Comparison of ENCODE assay signal across 9 cellular contexts in genomic region chr3:169774186-169774585, GRCh38. TPM values are rescaled to one million over a fixed set of nuclear protein-coding genes. Genes with fewer than 3 reads are reported as not detected.
A peak's percentile ranks its signal among the peaks of the same experiment; 100 is the strongest.
DNase-seq lines count a peak whose midpoint lies in the region; ATAC-seq, FAIRE-seq and TF ChIP-seq lines count a peak whose summit lies in the region.
"Had no signal": no experiment of that assay in that cellular context is flagged by ENCODE, and none has a peak within 500 bp of the region (broad histone marks: within the 10 kb centered on the region; RNA-seq: fewer than 3 reads in every experiment).

No MANE protein-coding gene starts in this region.

- H3K4me3 ChIP-seq in skin epidermis, result peak overlapping the region; percentile 60 to 90 (median 80)

- H3K4me1 ChIP-seq in foreskin keratinocyte, result peaks cover 17% of the 10 kb centered on the region

- DNase-seq in H54 (ENCODE audit: insufficient read length, low spot score), result no peak
- no peak for DNase-seq in foreskin keratinocyte
- DNase-seq in NCI-H1436 treated with DMSO at 0.1 percent for 48 hours (lab: John Stamatoyannopoulos, UW), result no peak
- DNase-seq in activated CD4-positive, alpha-beta T cell treated with anti-CD3 and anti-CD28 coated beads, Interleukin-2, amount 50 U/mL, for 1 hour, result no peak
- DNase-seq in DMS79 treated with DMSO at 0.1 percent for 48 hours (lab: John Stamatoyannopoulos, UW), result no peak
- DNase-seq in activated gamma-delta T cell (lab: John Stamatoyannopoulos, UW), result no peak

- FAIRE-seq in H54 (lab: Jason Lieb, UNC), result peak; percentile 43

- H3K27ac ChIP-seq in VCaP (peak overlapping the region; percentile 93), foreskin keratinocyte (peak overlapping the region; percentile 95), skin epidermis (peak overlapping the region in 11 of 21 experiments; percentile 11 to 100 (median 97))

- no peak for ATAC-seq in foreskin keratinocyte

- TF ChIP-seq POLR2A in H54 (IDR thresholded peaks at IDR 0.05; ENCODE audit: low read depth, low read length), result no peak

- no peaks in the 10 kb centered on the region for H3K27me3 ChIP-seq in foreskin keratinocyte

- TF ChIP-seq CTCF in VCaP (conservative IDR thresholded peaks at IDR 0.05) (no peak), foreskin keratinocyte (conservative IDR thresholded peaks at IDR 0.05) (no peak)

RNA-seq across cellular contexts. Expression of gene MYNN, which starts 1.0 kb away (rescaled TPM):
- total RNA-seq in foreskin keratinocyte, result 15.1 and 15.9 TPM in 2 replicates
- polyA plus RNA-seq in foreskin keratinocyte, result 5.9 and 7.0 TPM in 2 replicates

RNA-seq across cellular contexts. Expression of gene ACTRT3, which starts 4.8 kb away (rescaled TPM):
- total RNA-seq in foreskin keratinocyte, result 3.5 and 4.4 TPM in 2 replicates
- polyA plus RNA-seq in foreskin keratinocyte, result 2.2 and 2.5 TPM in 2 replicates

RNA-seq across cellular contexts. Expression of gene TERC, which starts 9.3 kb away (rescaled TPM):
- 60.4 and 78.7 TPM in 2 replicates for total RNA-seq in foreskin keratinocyte
- not detected in 2 replicates for polyA plus RNA-seq in foreskin keratinocyte

RNA-seq across cellular contexts. Expression of gene LRRIQ4, which starts 38.5 kb away (rescaled TPM):
- 0.04 TPM in 1 of 2 replicates, not detected in the other for total RNA-seq in foreskin keratinocyte
- not detected in 2 replicates for polyA plus RNA-seq in foreskin keratinocyte
- total RNA-seq: pulmonary artery endothelial cell had no signal

RNA-seq across cellular contexts. Expression of gene LRRC34, which starts 38.5 kb away (rescaled TPM):
- 1.7 and 2.6 TPM in 2 replicates for total RNA-seq in foreskin keratinocyte
- 1.4 and 1.7 TPM in 2 replicates for polyA plus RNA-seq in foreskin keratinocyte
